Comparison of ENCODE assay signal across 29 cellular contexts in the genomic region with DNA sequence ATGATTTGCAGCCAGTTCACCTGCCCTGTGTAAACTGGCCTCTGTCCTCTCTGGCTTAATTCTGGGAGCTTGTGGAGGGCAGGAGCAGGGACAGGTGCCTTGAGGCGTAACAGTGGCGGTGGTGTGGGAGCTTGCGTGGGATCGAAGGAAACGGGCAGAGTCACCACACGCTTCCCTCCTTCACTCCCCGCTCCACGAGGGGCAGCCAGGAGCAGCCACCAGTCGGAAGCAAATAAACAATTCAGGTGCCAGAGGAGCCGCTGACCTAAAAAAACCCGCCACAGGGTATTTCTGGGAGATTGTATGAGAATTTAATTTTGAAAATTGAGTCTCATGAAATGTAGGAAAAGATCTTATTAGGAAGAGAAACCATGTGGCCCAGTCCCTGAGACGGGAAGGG.
"Had no signal": no experiment of that assay in that cellular context is flagged by ENCODE, and none has a peak within 500 bp of the region (broad histone marks: within the 10 kb centered on the region; RNA-seq: fewer than 3 reads in every experiment).

No MANE protein-coding gene starts in this region.

- ATAC-seq: activated CD4-positive, alpha-beta T cell treated with anti-CD3 and anti-CD28 coated beads for 36 hours; activated T-helper 17 cell treated with anti-CD3 and anti-CD28 coated beads, Interleukin-2, amount 50 U/mL, for 72 hours; body of pancreas; gastroesophageal sphincter; heart right ventricle; T-helper 17 cell had no signal

- DNase-seq: activated CD4-positive, alpha-beta memory T cell treated with anti-CD3 and anti-CD28 coated beads, Interleukin-2, amount 10 ng/mL, durations not matched to agents 7 days and 5 days; activated CD4-positive, alpha-beta T cell treated with anti-CD3 and anti-CD28 coated beads for 36 hours; activated CD4-positive, alpha-beta T cell treated with anti-CD3 and anti-CD28 coated beads, Interleukin-2, amount 10 ng/mL, durations not matched to agents 24 days and 14 days; activated CD4-positive, alpha-beta T cell treated with anti-CD3 and anti-CD28 coated beads, Interleukin-2, amount 50 U/mL, for 4 hours; activated CD4-positive, CD25-positive, alpha-beta regulatory T cell; activated CD4-positive, CD25-positive, alpha-beta regulatory T cell treated with anti-CD3 and anti-CD28 coated beads, Interleukin-2, amount 50 U/mL, for 72 hours; activated CD8-positive, alpha-beta memory T cell treated with anti-CD3 and anti-CD28 coated beads, Interleukin-2, amount 50 U/mL, for 48 hours; activated effector memory CD4-positive, alpha-beta T cell treated with Interleukin-2 at 50 U/mL for 16 hours; activated gamma-delta T cell treated with Interleukin-2 at 50 U/mL for 16 hours; activated naive CD4-positive, alpha-beta T cell treated with anti-CD3 and anti-CD28 coated beads, Interleukin-2, amount 50 U/mL, for 16 hours; activated naive CD4-positive, alpha-beta T cell treated with Interleukin-2 at 50 U/mL for 16 hours; activated T-cell treated with anti-CD3 and anti-CD28 coated beads for 4 hours; activated T-cell treated with anti-CD3 and anti-CD28 coated beads, Interleukin-2, amount 50 U/mL, for 24 hours; amniotic stem cell; aorta; body of pancreas; effector memory CD4-positive, alpha-beta T cell; erythroblast; foreskin melanocyte; heart right ventricle; T-helper 1 cell; T-helper 17 cell; T1000; WERI-Rb-1 had no signal

- H3K4me3 Mint-ChIP-seq: activated CD4-positive, alpha-beta memory T cell treated with anti-CD3 and anti-CD28 coated beads, Interleukin-2, amount 10 ng/mL, durations not matched to agents 7 days and 5 days; activated CD4-positive, alpha-beta T cell treated with anti-CD3 and anti-CD28 coated beads for 36 hours; activated CD4-positive, alpha-beta T cell treated with anti-CD3 and anti-CD28 coated beads, Interleukin-2, amount 10 ng/mL, durations not matched to agents 24 days and 14 days; activated naive CD8-positive, alpha-beta T cell; activated T-cell treated with anti-CD3 and anti-CD28 coated beads, Interleukin-2, amount 50 U/mL, for 24 hours; activated T-helper 17 cell treated with anti-CD3 and anti-CD28 coated beads, Interleukin-2, amount 50 U/mL, for 72 hours; dendritic cell treated with granulocyte-macrophage colony-stimulating factor and Interleukin-4, amounts not matched to agents 40 ng/mL and 50 ng/mL, for 4 days; T-helper 17 cell; T-helper 2 cell treated with Interferon-gamma antibody and Interleukin-4, amounts not matched to agents 5 μg/mL and 100 μg/mL, for 36 hours had no signal

- H3K4me1 Mint-ChIP-seq: activated CD4-positive, alpha-beta T cell treated with anti-CD3 and anti-CD28 coated beads for 36 hours; activated CD4-positive, alpha-beta T cell treated with anti-CD3 and anti-CD28 coated beads, Interleukin-2, amount 10 ng/mL, durations not matched to agents 24 days and 14 days; activated T-helper 17 cell treated with anti-CD3 and anti-CD28 coated beads, Interleukin-2, amount 50 U/mL, for 72 hours had no signal

- H3K9me3 Mint-ChIP-seq: activated CD4-positive, alpha-beta T cell treated with anti-CD3 and anti-CD28 coated beads, Interleukin-2, amount 10 ng/mL, durations not matched to agents 24 days and 14 days; activated T-cell treated with anti-CD3 and anti-CD28 coated beads, Interleukin-2, amount 50 U/mL, for 24 hours; activated T-helper 17 cell treated with anti-CD3 and anti-CD28 coated beads, Interleukin-2, amount 50 U/mL, for 72 hours; dendritic cell treated with granulocyte-macrophage colony-stimulating factor and Interleukin-4, amounts not matched to agents 40 ng/mL and 50 ng/mL, for 4 days; T-helper 2 cell treated with Interferon-gamma antibody and Interleukin-4, amounts not matched to agents 5 μg/mL and 100 μg/mL, for 36 hours had no signal

- H3K27ac Mint-ChIP-seq: activated CD4-positive, alpha-beta memory T cell treated with anti-CD3 and anti-CD28 coated beads, Interleukin-2, amount 10 ng/mL, durations not matched to agents 7 days and 5 days; activated CD4-positive, alpha-beta T cell treated with anti-CD3 and anti-CD28 coated beads for 36 hours; activated CD4-positive, alpha-beta T cell treated with anti-CD3 and anti-CD28 coated beads, Interleukin-2, amount 10 ng/mL, durations not matched to agents 24 days and 14 days; activated naive CD8-positive, alpha-beta T cell; activated T-cell treated with anti-CD3 and anti-CD28 coated beads, Interleukin-2, amount 50 U/mL, for 24 hours; activated T-helper 17 cell treated with anti-CD3 and anti-CD28 coated beads, Interleukin-2, amount 50 U/mL, for 72 hours; dendritic cell treated with granulocyte-macrophage colony-stimulating factor and Interleukin-4, amounts not matched to agents 40 ng/mL and 50 ng/mL, for 4 days; T-helper 17 cell; T-helper 2 cell treated with Interferon-gamma antibody and Interleukin-4, amounts not matched to agents 5 μg/mL and 100 μg/mL, for 36 hours had no signal

- H3K27me3 Mint-ChIP-seq: activated CD4-positive, alpha-beta memory T cell treated with anti-CD3 and anti-CD28 coated beads, Interleukin-2, amount 10 ng/mL, durations not matched to agents 7 days and 5 days; activated CD4-positive, alpha-beta T cell treated with anti-CD3 and anti-CD28 coated beads for 36 hours; activated CD4-positive, alpha-beta T cell treated with anti-CD3 and anti-CD28 coated beads, Interleukin-2, amount 10 ng/mL, durations not matched to agents 24 days and 14 days; activated naive CD8-positive, alpha-beta T cell; activated T-cell treated with anti-CD3 and anti-CD28 coated beads, Interleukin-2, amount 50 U/mL, for 24 hours; activated T-helper 17 cell treated with anti-CD3 and anti-CD28 coated beads, Interleukin-2, amount 50 U/mL, for 72 hours; dendritic cell treated with granulocyte-macrophage colony-stimulating factor and Interleukin-4, amounts not matched to agents 40 ng/mL and 50 ng/mL, for 4 days; T-helper 17 cell had no signal
